ENCODE assay signal across 8 cellular contexts in the genomic region with DNA sequence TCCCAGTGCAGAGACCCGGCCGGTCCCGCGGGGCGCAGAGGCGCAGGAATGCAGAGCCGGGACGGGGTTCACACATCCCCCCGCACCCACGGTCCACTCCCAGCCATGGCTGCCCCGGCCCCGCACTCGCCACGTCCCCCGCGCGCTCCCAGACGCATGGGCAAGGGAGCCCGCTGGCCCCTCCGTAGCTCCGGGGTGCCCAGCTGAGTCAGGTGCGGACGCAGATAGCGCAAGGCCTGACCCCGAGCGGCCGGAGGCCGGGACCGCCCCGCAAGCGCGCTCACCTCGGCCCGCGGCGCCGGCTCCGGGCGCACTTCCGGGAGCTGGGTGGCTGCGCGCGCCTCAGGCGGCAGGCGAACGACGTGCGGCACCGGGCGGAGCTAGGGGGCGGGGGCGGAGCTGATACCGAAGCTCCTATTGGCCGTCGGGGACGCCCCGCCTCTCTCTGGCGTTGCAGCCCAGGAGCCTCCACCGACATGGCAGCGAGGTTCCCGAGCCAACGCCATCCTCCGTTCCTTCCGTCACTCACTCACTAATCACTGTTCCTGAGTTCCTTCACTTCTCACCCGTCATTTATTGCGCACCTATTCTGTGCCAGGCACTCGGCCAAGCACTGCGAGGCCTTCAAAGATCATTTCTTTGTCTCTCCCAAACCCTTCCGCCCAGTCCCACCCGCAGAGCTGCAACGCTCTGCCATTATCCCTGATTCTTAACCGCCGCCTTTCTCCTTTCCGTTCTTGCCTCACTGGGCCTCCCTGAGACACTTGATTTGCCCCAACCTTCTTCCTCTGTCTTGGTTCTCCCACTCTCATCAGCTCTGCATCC. TPM values are rescaled to one million over a fixed set of nuclear protein-coding genes. Genes with fewer than 3 reads are reported as not detected.
DNase-seq lines count a peak whose midpoint lies in the region; ATAC-seq and TF ChIP-seq lines count a peak whose summit lies in the region.

A gene with protein sequence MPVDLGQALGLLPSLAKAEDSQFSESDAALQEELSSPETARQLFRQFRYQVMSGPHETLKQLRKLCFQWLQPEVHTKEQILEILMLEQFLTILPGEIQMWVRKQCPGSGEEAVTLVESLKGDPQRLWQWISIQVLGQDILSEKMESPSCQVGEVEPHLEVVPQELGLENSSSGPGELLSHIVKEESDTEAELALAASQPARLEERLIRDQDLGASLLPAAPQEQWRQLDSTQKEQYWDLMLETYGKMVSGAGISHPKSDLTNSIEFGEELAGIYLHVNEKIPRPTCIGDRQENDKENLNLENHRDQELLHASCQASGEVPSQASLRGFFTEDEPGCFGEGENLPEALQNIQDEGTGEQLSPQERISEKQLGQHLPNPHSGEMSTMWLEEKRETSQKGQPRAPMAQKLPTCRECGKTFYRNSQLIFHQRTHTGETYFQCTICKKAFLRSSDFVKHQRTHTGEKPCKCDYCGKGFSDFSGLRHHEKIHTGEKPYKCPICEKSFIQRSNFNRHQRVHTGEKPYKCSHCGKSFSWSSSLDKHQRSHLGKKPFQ (minus strand): TSS at position 329 of the 825 bp plus-strand sequence. CDS start 4,646 bp downstream, outside the sequence.

- H3K36me3 Mint-ChIP-seq in chondrocyte (ENCODE audit: low read depth) = peaks cover 8% of the 10 kb centered on the region

- H3K27ac Mint-ChIP-seq in chondrocyte (ENCODE audit: unreplicated experiment) = peak within 1 kb of the TSS; percentile 99

- no peaks in the 10 kb centered on the region for H3K9me3 Mint-ChIP-seq in chondrocyte (ENCODE audit: low read depth)

- ATAC-seq in GM19035 (IDR thresholded peaks at IDR 0.05; ENCODE audit: unreplicated experiment) (peak; percentile 97), HG03342 (IDR thresholded peaks at IDR 0.05; ENCODE audit: unreplicated experiment) (peak; percentile 97)

- H3K4me3 Mint-ChIP-seq in chondrocyte (ENCODE audit: unreplicated experiment) = peak within 1 kb of the TSS; percentile 98

- no peaks in the 10 kb centered on the region for H3K27me3 Mint-ChIP-seq in chondrocyte (ENCODE audit: low read depth)

- TF ChIP-seq CTCF in chondrocyte (IDR thresholded peaks at IDR 0.05) = no peak

- H3K4me1 Mint-ChIP-seq in chondrocyte (ENCODE audit: low read depth) = peaks cover 22% of the 10 kb centered on the region

- peak; percentile 100 for DNase-seq in AG20443 (ENCODE audit: low spot score)
- DNase-seq in NCI-H446 treated with DMSO at 0.1 percent for 48 hours (lab: John Stamatoyannopoulos, UW) = peak; percentile 73
- peak; percentile 97 for DNase-seq in activated CD4-positive, CD25-positive, alpha-beta regulatory T cell treated with anti-CD3 and anti-CD28 coated beads, Interleukin-2, amount 50 U/mL, for 72 hours
- peak; percentile 99 for DNase-seq in chondrocyte (ENCODE audit: low spot score)
- peak; percentile 95 for DNase-seq in kidney tubule cell (ENCODE audit: low spot score)
- DNase-seq in stimulated activated CD4-positive, alpha-beta T cell treated with anti-CD3 and anti-CD28 coated beads, Interleukin-1b, Interleukin-23, amount 100 ng/mL, for 1 hour (ENCODE audit: low read depth in 2 of 2) = peak; percentile 87 to 90

RNA-seq across cellular contexts. Expression of the gene that starts here (rescaled TPM):
- total RNA-seq in chondrocyte = 10.9 to 11.8 TPM (median 10.9 TPM) in 3 replicates

Comparison
In these comparisons a context has a peak if more than half of its experiments do, and no peak if none do; other contexts are left out.
1. Peak in every context shown above with its lines: DNase-seq and ATAC-seq.